Comparison of ENCODE assay signal across 8 cellular contexts in genomic region chr9:106920701-106921283, GRCh38. TPM values are rescaled to one million over a fixed set of nuclear protein-coding genes. Genes with fewer than 3 reads are reported as not detected.
DNase-seq lines count a peak whose midpoint lies in the region; ATAC-seq and TF ChIP-seq lines count a peak whose summit lies in the region.

No MANE protein-coding gene starts in this region.

- peak overlapping the region; percentile 12; the same call in 1 of the 2 replicates for H3K4me3 ChIP-seq in iPS-20b (ENCODE audit: low read length)
- H3K4me3 ChIP-seq in skin epidermis = no peak overlapping the region
- H3K4me3 ChIP-seq in MG63 = no peak overlapping the region

- H3K4me3 Mint-ChIP-seq in HFFc6 = peak overlapping the region; percentile 69

- no peaks in the 10 kb centered on the region for H3K9me3 ChIP-seq in iPS-20b (ENCODE audit: insufficient read depth, low read depth, low read length)
- H3K9me3 ChIP-seq in MG63 = no peaks in the 10 kb centered on the region

- H3K27ac ChIP-seq in iPS-20b (ENCODE audit: low read length) = peak overlapping the region; percentile 55
- H3K27ac ChIP-seq in skin epidermis = peak overlapping the region in 19 of 21 experiments; percentile 6 to 81 (median 62)

- ATAC-seq in GM21528 (IDR thresholded peaks at IDR 0.05; ENCODE audit: low FRiP score, unreplicated experiment) = no peak
- ATAC-seq in HG03025 (IDR thresholded peaks at IDR 0.05; ENCODE audit: low FRiP score, unreplicated experiment) = no peak

- H3K27me3 Mint-ChIP-seq in HFFc6 (ENCODE audit: insufficient read depth) = no peaks in the 10 kb centered on the region; the same call in 1 of the 2 replicates

- DNase-seq in HFFc6 (no peak), amniotic epithelial cell (ENCODE audit: low read depth) (peak; percentile 46), NCI-H1417 treated with DMSO at 0.1 percent for 48 hours (lab: John Stamatoyannopoulos, UW) (no peak), MG63 (no peak)

- peak overlapping the region; percentile 88 for H3K27ac Mint-ChIP-seq in HFFc6

- H3K9ac ChIP-seq in iPS-20b (ENCODE audit: low read depth, low read length) = peak overlapping the region; percentile 1; the same call in 1 of the 2 replicates

- peaks cover 37% of the 10 kb centered on the region for H3K36me3 Mint-ChIP-seq in HFFc6 (ENCODE audit: low read depth)

- no peaks in the 10 kb centered on the region for H3K27me3 ChIP-seq in iPS-20b (ENCODE audit: insufficient read depth, low read length)
- no peaks in the 10 kb centered on the region for H3K27me3 ChIP-seq in MG63

- H3K4me1 ChIP-seq in iPS-20b (ENCODE audit: insufficient read depth, low read length) = peaks cover 33% of the 10 kb centered on the region

- H3K36me3 ChIP-seq in iPS-20b (ENCODE audit: insufficient read depth, low read depth, low read length) (peaks cover 52% of the 10 kb centered on the region), MG63 (peaks cover 16% of the 10 kb centered on the region)

- H3K9me3 Mint-ChIP-seq in HFFc6 = no peaks in the 10 kb centered on the region

- H3K4me1 Mint-ChIP-seq in HFFc6 (ENCODE audit: low read depth) = peaks cover 62% of the 10 kb centered on the region

- TF ChIP-seq CTCF in HFFc6 (IDR thresholded peaks at IDR 0.05) = no peak

RNA-seq across cellular contexts. Expression of gene ZNF462, which starts 57.8 kb away (rescaled TPM):
- 10 to 100 TPM; 10.1 to 18.9 (median 15.6) TPM for total RNA-seq in HFFc6 (2021; fragmentation: NEBNext Ultra II Directional; extraction: Animal tissue kit (Norgen Biotek cat#: 25700))
- total RNA-seq in MG63 (2014; rRNA removed; shearing (Covaris generic); ENCODE audit: low replicate concordance) = 6.8 and 24.5 TPM in 2 replicates
